Comparison of ENCODE assay signal across 18 cellular contexts in the genomic region with DNA sequence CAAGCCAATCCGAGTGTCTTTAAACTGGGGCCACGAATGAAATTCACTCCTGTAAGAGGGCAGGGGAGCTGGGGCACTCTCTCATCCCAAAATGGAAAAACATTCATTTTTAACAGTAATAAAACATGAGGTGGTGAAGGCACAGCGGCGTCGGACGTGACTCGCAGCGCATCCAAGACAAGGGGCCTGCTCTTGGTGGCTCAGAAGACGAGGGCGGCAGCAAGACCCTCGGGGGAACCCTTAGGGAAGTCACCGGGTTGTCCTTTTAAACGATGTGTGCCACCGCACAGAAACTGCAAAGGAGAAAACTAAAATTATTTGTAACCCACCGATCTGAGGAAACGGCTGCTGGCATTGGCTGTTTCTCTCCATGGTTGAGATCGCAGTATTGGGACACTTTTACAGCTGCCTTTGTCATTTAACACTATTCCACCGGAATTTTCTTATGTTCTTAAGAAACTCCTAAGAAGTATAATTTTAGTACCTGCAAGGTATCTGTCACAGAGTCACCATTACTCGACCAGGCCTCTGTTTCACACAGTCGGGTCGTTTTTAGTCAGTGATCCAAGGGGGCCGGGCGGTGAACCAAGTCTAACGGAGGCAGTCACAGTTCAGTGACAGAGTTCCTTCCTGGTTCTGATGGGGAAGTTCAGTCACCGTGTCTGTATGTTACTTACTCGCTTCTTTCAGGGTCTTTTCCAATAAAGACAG.
"Had no signal": no experiment of that assay in that cellular context is flagged by ENCODE, and none has a peak within 500 bp of the region (broad histone marks: within the 10 kb centered on the region; RNA-seq: fewer than 3 reads in every experiment).

No MANE protein-coding gene starts in this region.

- H3K27ac ChIP-seq: adrenal gland, ascending aorta, brain microvascular endothelial cell, dorsolateral prefrontal cortex, epithelial cell of prostate, gastroesophageal sphincter, thoracic aorta, upper lobe of left lung had no signal

- H3K27me3 Mint-ChIP-seq: activated CD4-positive, alpha-beta memory T cell treated with anti-CD3 and anti-CD28 coated beads for 36 hours; naive B cell; progenitor cell of endocrine pancreas had no signal

- H3K9me3 Mint-ChIP-seq: activated CD4-positive, alpha-beta memory T cell treated with anti-CD3 and anti-CD28 coated beads for 36 hours; activated naive CD4-positive, alpha-beta T cell treated with anti-CD3 and anti-CD28 coated beads, Interleukin-2, amount 50 U/mL, for 72 hours had no signal

- H3K9me3 ChIP-seq: adrenal gland, ascending aorta, gastroesophageal sphincter, thoracic aorta, upper lobe of left lung had no signal

- H3K4me3 Mint-ChIP-seq: activated CD4-positive, alpha-beta memory T cell treated with anti-CD3 and anti-CD28 coated beads for 36 hours had no signal

- H3K4me3 ChIP-seq: adrenal gland, ascending aorta, dorsolateral prefrontal cortex, gastroesophageal sphincter, thoracic aorta, upper lobe of left lung had no signal

- DNase-seq: activated CD4-positive, alpha-beta memory T cell treated with anti-CD3 and anti-CD28 coated beads for 36 hours; activated CD4-positive, alpha-beta T cell treated with anti-CD3 and anti-CD28 coated beads for 48 hours; activated gamma-delta T cell treated with Interleukin-2 at 50 U/mL for 16 hours; brain microvascular endothelial cell; central memory CD4-positive, alpha-beta T cell; mesenchymal stem cell; naive B cell; stimulated activated CD4-positive, alpha-beta T cell treated with anti-CD3 and anti-CD28 coated beads, Interleukin-4, amount 100 ng/mL, for 1 hour; stimulated activated naive CD4-positive, alpha-beta T cell treated with Interleukin-2 at 50 U/mL for 16 hours; upper lobe of left lung had no signal

- H3K36me3 Mint-ChIP-seq: activated CD4-positive, alpha-beta memory T cell treated with anti-CD3 and anti-CD28 coated beads for 36 hours; activated naive CD4-positive, alpha-beta T cell treated with anti-CD3 and anti-CD28 coated beads, Interleukin-2, amount 50 U/mL, for 72 hours; naive B cell had no signal

- H3K36me3 ChIP-seq: adrenal gland, ascending aorta, brain microvascular endothelial cell, gastroesophageal sphincter, thoracic aorta, upper lobe of left lung had no signal

- H3K27ac Mint-ChIP-seq: activated CD4-positive, alpha-beta memory T cell treated with anti-CD3 and anti-CD28 coated beads for 36 hours; activated naive CD4-positive, alpha-beta T cell treated with anti-CD3 and anti-CD28 coated beads, Interleukin-2, amount 50 U/mL, for 72 hours; progenitor cell of endocrine pancreas had no signal

- H3K27me3 ChIP-seq: adrenal gland, ascending aorta, brain microvascular endothelial cell, dorsolateral prefrontal cortex, gastroesophageal sphincter, upper lobe of left lung had no signal

- ATAC-seq: activated naive CD4-positive, alpha-beta T cell treated with anti-CD3 and anti-CD28 coated beads, Interleukin-2, amount 50 U/mL, for 72 hours; gastroesophageal sphincter had no signal
